In genomic region chr3:115657168-115657567, GRCh38 we compare ENCODE assay signal across 11 cellular contexts. TPM values are rescaled to one million over a fixed set of nuclear protein-coding genes. Genes with fewer than 3 reads are reported as not detected.
DNase-seq lines count a peak whose midpoint lies in the region; ATAC-seq and TF ChIP-seq lines count a peak whose summit lies in the region.
"Had no signal": no experiment of that assay in that cellular context is flagged by ENCODE, and none has a peak within 500 bp of the region (broad histone marks: within the 10 kb centered on the region; RNA-seq: fewer than 3 reads in every experiment).

No MANE protein-coding gene starts in this region.

- ATAC-seq in activated B cell treated with CpG ODN at 0.5 μM for 24 hours (ENCODE audit: low read depth) (no peak), gastrocnemius medialis (no peak), right cardiac atrium (no peak)

- peak overlapping the region; percentile 70 to 89 (median 85); a peak in 21 of 22 replicates for H3K4me2 ChIP-seq in BLaER1 treated with 17β-estradiol and CSF1 and Interleukin-3, amounts not matched to agents 10 nM and 100 nM

- in situ Hi-C loops in gastrocnemius medialis (cut with MboI; ENCODE audit: low sequenced_read_pairs in 4 of 4), result no loop called here

- H3K4me1 Mint-ChIP-seq in activated B cell treated with CpG ODN at 0.5 μM for 24 hours (peaks cover 52% of the 10 kb centered on the region), immature natural killer cell (peaks cover 22 to 29% of the 10 kb centered on the region in 2 donors), chondrocyte (ENCODE audit: low read depth) (peaks cover 48% of the 10 kb centered on the region)

- CTCF ChIA-PET in activated B cell treated with CpG ODN at 0.5 μM for 24 hours (lab: Charles Lee), result no interaction called here

- peaks cover 0 to 10% (median 0%) of the 10 kb centered on the region in 11 experiments; a peak in 3 of 22 replicates for H3K27me3 ChIP-seq in BLaER1 treated with 17β-estradiol and CSF1 and Interleukin-3, amounts not matched to agents 10 nM and 100 nM
- H3K27me3 ChIP-seq in gastrocnemius medialis (no peaks in the 10 kb centered on the region), right cardiac atrium (ENCODE audit: control insufficient read depth, insufficient read depth) (no peaks in the 10 kb centered on the region)
- H3K27me3 ChIP-seq: ovary had no signal

- no peak for TF ChIP-seq POLR2A in gastrocnemius medialis (IDR thresholded peaks at IDR 0.05)

- H3K9ac ChIP-seq in BLaER1 treated with 17β-estradiol and CSF1 and Interleukin-3, amounts not matched to agents 10 nM and 100 nM, result peak overlapping the region in 8 of 11 experiments; percentile 81 to 94 (median 90); a peak in 13 of 22 replicates

- no peaks in the 10 kb centered on the region for H3K36me3 ChIP-seq in BLaER1 treated with 17β-estradiol and CSF1 and Interleukin-3, amounts not matched to agents 10 nM and 100 nM
- no peaks in the 10 kb centered on the region for H3K36me3 ChIP-seq in gastrocnemius medialis
- H3K36me3 ChIP-seq: ovary had no signal

- H3K4me1 ChIP-seq in BLaER1 treated with 17β-estradiol and CSF1 and Interleukin-3, amounts not matched to agents 10 nM and 100 nM, result peaks cover 23 to 52% (median 44%) of the 10 kb centered on the region in 10 experiments
- peaks cover 7 to 17% of the 10 kb centered on the region in 2 donors for H3K4me1 ChIP-seq in gastrocnemius medialis
- H3K4me1 ChIP-seq in right cardiac atrium (ENCODE audit: control insufficient read depth, insufficient read depth, low read length), result no peaks in the 10 kb centered on the region

- 94% methylated on average over 5 of the region's 5 CpGs for WGBS in right cardiac atrium

- TF ChIP-seq CTCF in GM12865 (IDR thresholded peaks at IDR 0.05; ENCODE audit: insufficient read depth, low read depth, low read length, missing control alignments), result no peak
- TF ChIP-seq CTCF in activated B cell treated with CpG ODN at 0.5 μM for 24 hours (IDR thresholded peaks at IDR 0.05), result no peak
- TF ChIP-seq CTCF in chondrocyte (IDR thresholded peaks at IDR 0.05), result no peak
- TF ChIP-seq CTCF in gastrocnemius medialis (IDR thresholded peaks at IDR 0.05 in 4 of 5, conservative IDR thresholded peaks at IDR 0.05 in 1 of 5), result no peak

- peak overlapping the region in 9 of 11 experiments; percentile 89 to 98 (median 95); a peak in 17 of 22 replicates for H3K27ac ChIP-seq in BLaER1 treated with 17β-estradiol and CSF1 and Interleukin-3, amounts not matched to agents 10 nM and 100 nM
- no peak overlapping the region for H3K27ac ChIP-seq in gastrocnemius medialis
- no peak overlapping the region for H3K27ac ChIP-seq in right cardiac atrium (ENCODE audit: low read length)

- peak overlapping the region; percentile 75 for H3K4me3 Mint-ChIP-seq in activated B cell treated with CpG ODN at 0.5 μM for 24 hours
- peak overlapping the region; percentile 55 to 76 (median 68) for H3K4me3 Mint-ChIP-seq in immature natural killer cell
- no peak overlapping the region for H3K4me3 Mint-ChIP-seq in chondrocyte (ENCODE audit: unreplicated experiment)

- no peaks in the 10 kb centered on the region for H3K9me3 ChIP-seq in BLaER1 treated with 17β-estradiol and CSF1 and Interleukin-3, amounts not matched to agents 10 nM and 100 nM (replicated peaks in 1 of 11)
- H3K9me3 ChIP-seq in gastrocnemius medialis (no peaks in the 10 kb centered on the region), right cardiac atrium (ENCODE audit: control insufficient read depth, low read length) (no peaks in the 10 kb centered on the region)
- H3K9me3 ChIP-seq: ovary had no signal

- H4K20me1 ChIP-seq in BLaER1 treated with 17β-estradiol and CSF1 and Interleukin-3, amounts not matched to agents 10 nM and 100 nM, result no peaks in the 10 kb centered on the region

- peaks cover 2% of the 10 kb centered on the region for H3K36me3 Mint-ChIP-seq in activated B cell treated with CpG ODN at 0.5 μM for 24 hours (ENCODE audit: low read depth)
- no peaks in the 10 kb centered on the region for H3K36me3 Mint-ChIP-seq in immature natural killer cell
- no peaks in the 10 kb centered on the region for H3K36me3 Mint-ChIP-seq in chondrocyte (ENCODE audit: low read depth)

- POLR2A ChIA-PET in activated B cell treated with CpG ODN at 0.5 μM for 24 hours (lab: Charles Lee), result interaction anchor here (1.5 kb wide), 1 partner anchor 510 kb away, joined by 7 read pairs; the partner anchor contains the start of gene ZBTB20

- H3K9me3 Mint-ChIP-seq in activated B cell treated with CpG ODN at 0.5 μM for 24 hours (no peaks in the 10 kb centered on the region), immature natural killer cell (no peaks in the 10 kb centered on the region), chondrocyte (ENCODE audit: low read depth) (no peaks in the 10 kb centered on the region)

- intact Hi-C loops in activated B cell treated with CpG ODN at 0.5 μM for 24 hours (cut with micrococcal nuclease), result no loop called here
- intact Hi-C loops in gastrocnemius medialis (cut with DNase I; ENCODE audit: low total_unique reads), result loop anchor here (10.0 kb wide), 1 partner anchor 128 kb away; no protein-coding TSS in a partner anchor
- intact Hi-C loops in right cardiac atrium (cut with DNase I), result no loop called here

- no peak for DNase-seq in GM12865 (ENCODE audit: low read depth)
- DNase-seq in activated B cell treated with CpG ODN at 0.5 μM for 24 hours, result no peak
- no peak for DNase-seq in immature natural killer cell
- no peak for DNase-seq in chondrocyte (ENCODE audit: low spot score)
- DNase-seq in gastrocnemius medialis, result no peak
- DNase-seq in NK-92 (lab: John Stamatoyannopoulos, UW; ENCODE audit: unreplicated experiment), result no peak
- no peak for DNase-seq in right cardiac atrium
- DNase-seq: effector CD8-positive, alpha-beta T cell; NCI-H226; ovary had no signal

- H3K4me3 ChIP-seq in BLaER1 treated with 17β-estradiol and CSF1 and Interleukin-3, amounts not matched to agents 10 nM and 100 nM, result peak overlapping the region in 6 of 10 experiments; percentile 57 to 78 (median 66); a peak in 9 of 20 replicates
- H3K4me3 ChIP-seq in GM12865 (ENCODE audit: low read depth, low read length), result peak overlapping the region; percentile 53
- no peak overlapping the region for H3K4me3 ChIP-seq in gastrocnemius medialis
- H3K4me3 ChIP-seq in right cardiac atrium (ENCODE audit: low read length), result no peak overlapping the region

- H3K27ac Mint-ChIP-seq in activated B cell treated with CpG ODN at 0.5 μM for 24 hours (peak overlapping the region; percentile 63), immature natural killer cell (peak overlapping the region; percentile 54 to 92 (median 70)), chondrocyte (ENCODE audit: unreplicated experiment) (no peak overlapping the region)

- no peaks in the 10 kb centered on the region for H3K27me3 Mint-ChIP-seq in activated B cell treated with CpG ODN at 0.5 μM for 24 hours
- peaks cover 9 to 16% (median 9%) of the 10 kb centered on the region in 3 donors for H3K27me3 Mint-ChIP-seq in immature natural killer cell (ENCODE audit: low read depth in 3 of 3)
- H3K27me3 Mint-ChIP-seq in chondrocyte (ENCODE audit: low read depth), result no peaks in the 10 kb centered on the region

RNA-seq across cellular contexts. Expression of gene GAP43, which starts 33.9 kb away (rescaled TPM):
- total RNA-seq in activated B cell treated with CpG ODN at 0.5 μM for 24 hours (not detected in 2 replicates), chondrocyte (3.3 to 33.7 TPM (median 3.6 TPM) in 3 replicates), gastrocnemius medialis (under 1 TPM in 1 of 4 donors, not detected in 3; 0.20 TPM), right cardiac atrium (1 to 10 TPM in 1 of 4 donors, under 1 TPM in 2, not detected in 1; 0.37 to 1.0 (median 0.53) TPM)
- polyA plus RNA-seq in immature natural killer cell (not detected), right cardiac atrium (0.84 TPM)

Comparison
In these comparisons a context has a peak if more than half of its experiments do, and no peak if none do; other contexts are left out.
1. H3K27ac ChIP-seq: peak in BLaER1 treated with 17β-estradiol and CSF1 and Interleukin-3, amounts not matched to agents 10 nM and 100 nM (9 of 11); none in gastrocnemius medialis (0 of 4) and right cardiac atrium (single experiment).
2. H3K4me3 ChIP-seq: peak in BLaER1 treated with 17β-estradiol and CSF1 and Interleukin-3, amounts not matched to agents 10 nM and 100 nM (6 of 10) and GM12865 (single experiment); none in gastrocnemius medialis (0 of 4) and right cardiac atrium (single experiment).